ENCODE assay signal across 16 cellular contexts in genomic region chr18:13067124-13067523, GRCh38.
A peak's percentile ranks its signal among the peaks of the same experiment; 100 is the strongest.
DNase-seq lines count a peak whose midpoint lies in the region; ATAC-seq and TF ChIP-seq lines count a peak whose summit lies in the region.
"Had no signal": no experiment of that assay in that cellular context is flagged by ENCODE, and none has a peak within 500 bp of the region (broad histone marks: within the 10 kb centered on the region; RNA-seq: fewer than 3 reads in every experiment).

No MANE protein-coding gene starts in this region.

- no peaks in the 10 kb centered on the region for H4K20me1 ChIP-seq in MM.1S (ENCODE audit: insufficient read depth, low read length)

- CTCF ChIA-PET in activated naive CD4-positive, alpha-beta T cell treated with anti-CD3 and anti-CD28 coated beads for 36 hours (lab: Charles Lee) = interaction anchor here (1.2 kb wide), 1 partner anchor 13 kb away, joined by 3 read pairs; no protein-coding TSS in a partner anchor
- CTCF ChIA-PET in activated naive CD4-positive, alpha-beta T cell treated with anti-CD3 and anti-CD28 coated beads, Interleukin-2, amount 10 ng/mL, durations not matched to agents 7 days and 5 days (lab: Charles Lee) = no interaction called here
- CTCF ChIA-PET in activated CD8-positive, alpha-beta T cell treated with anti-CD3 and anti-CD28 coated beads, Interleukin-2, amount 10 ng/mL, durations not matched to agents 7 days and 5 days (lab: Charles Lee) = no interaction called here

- no peak overlapping the region for H3K4me3 Mint-ChIP-seq in activated naive CD4-positive, alpha-beta T cell treated with anti-CD3 and anti-CD28 coated beads for 36 hours
- H3K4me3 Mint-ChIP-seq in activated naive CD4-positive, alpha-beta T cell treated with anti-CD3 and anti-CD28 coated beads, Interleukin-2, amount 10 ng/mL, durations not matched to agents 7 days and 5 days = no peak overlapping the region
- H3K4me3 Mint-ChIP-seq in activated CD8-positive, alpha-beta T cell treated with anti-CD3 and anti-CD28 coated beads, Interleukin-2, amount 10 ng/mL, durations not matched to agents 7 days and 5 days = no peak overlapping the region
- no peak overlapping the region for H3K4me3 Mint-ChIP-seq in stimulated activated memory B cell treated with anti-CD40 and anti-IgM and Interleukin-4, amounts not matched to agents 10 μg/mL and 1 μg/mL and 100 μg/mL, for 72 hours

- peaks cover 26% of the 10 kb centered on the region for H3K4me1 Mint-ChIP-seq in activated naive CD4-positive, alpha-beta T cell treated with anti-CD3 and anti-CD28 coated beads for 36 hours (ENCODE audit: low read depth)
- H3K4me1 Mint-ChIP-seq in activated naive CD4-positive, alpha-beta T cell treated with anti-CD3 and anti-CD28 coated beads, Interleukin-2, amount 10 ng/mL, durations not matched to agents 7 days and 5 days = peaks cover 14% of the 10 kb centered on the region
- peaks cover 16% of the 10 kb centered on the region for H3K4me1 Mint-ChIP-seq in activated CD8-positive, alpha-beta T cell treated with anti-CD3 and anti-CD28 coated beads, Interleukin-2, amount 10 ng/mL, durations not matched to agents 7 days and 5 days (ENCODE audit: low read depth)
- peaks cover 24% of the 10 kb centered on the region for H3K4me1 Mint-ChIP-seq in stimulated activated memory B cell treated with anti-CD40 and anti-IgM and Interleukin-4, amounts not matched to agents 10 μg/mL and 1 μg/mL and 100 μg/mL, for 72 hours

- H3F3A ChIP-seq in MM.1S (ENCODE audit: insufficient read depth, low read length) = no peaks in the 10 kb centered on the region

- H3K9me3 ChIP-seq in MM.1S (replicated peaks; ENCODE audit: insufficient read depth, low read length) = no peaks in the 10 kb centered on the region
- H3K9me3 ChIP-seq: gastroesophageal sphincter, upper lobe of left lung had no signal

- H3K4me3 ChIP-seq in MM.1S (ENCODE audit: low read length) = no peak overlapping the region
- H3K4me3 ChIP-seq: gastroesophageal sphincter, upper lobe of left lung had no signal

- H3K36me3 Mint-ChIP-seq in activated naive CD4-positive, alpha-beta T cell treated with anti-CD3 and anti-CD28 coated beads for 36 hours (ENCODE audit: low read depth) = peaks cover 54% of the 10 kb centered on the region
- H3K36me3 Mint-ChIP-seq in activated naive CD4-positive, alpha-beta T cell treated with anti-CD3 and anti-CD28 coated beads, Interleukin-2, amount 10 ng/mL, durations not matched to agents 7 days and 5 days = peaks cover 66% of the 10 kb centered on the region
- peaks cover 76% of the 10 kb centered on the region for H3K36me3 Mint-ChIP-seq in activated CD8-positive, alpha-beta T cell treated with anti-CD3 and anti-CD28 coated beads, Interleukin-2, amount 10 ng/mL, durations not matched to agents 7 days and 5 days (ENCODE audit: low read depth)
- peaks cover 57% of the 10 kb centered on the region for H3K36me3 Mint-ChIP-seq in stimulated activated memory B cell treated with anti-CD40 and anti-IgM and Interleukin-4, amounts not matched to agents 10 μg/mL and 1 μg/mL and 100 μg/mL, for 72 hours

- TF ChIP-seq CTCF in MM.1S (IDR thresholded peaks at IDR 0.05; ENCODE audit: low read length) = no peak

- H2AFZ ChIP-seq in MM.1S (ENCODE audit: low read length) = no peak overlapping the region

- H3K9ac ChIP-seq in MM.1S (ENCODE audit: low read length) = no peak overlapping the region

- no peaks in the 10 kb centered on the region for H3K27me3 ChIP-seq in MM.1S (replicated peaks; ENCODE audit: insufficient read depth, low read length)
- H3K27me3 ChIP-seq: gastroesophageal sphincter, upper lobe of left lung had no signal

- no peaks in the 10 kb centered on the region; the same call in 1 of the 2 replicates for H3K36me3 ChIP-seq in MM.1S (replicated peaks; ENCODE audit: insufficient read depth, low read length)

- peak overlapping the region; percentile 37 for H3K27ac Mint-ChIP-seq in activated naive CD4-positive, alpha-beta T cell treated with anti-CD3 and anti-CD28 coated beads for 36 hours
- no peak overlapping the region for H3K27ac Mint-ChIP-seq in activated naive CD4-positive, alpha-beta T cell treated with anti-CD3 and anti-CD28 coated beads, Interleukin-2, amount 10 ng/mL, durations not matched to agents 7 days and 5 days
- peak overlapping the region; percentile 53 for H3K27ac Mint-ChIP-seq in activated CD8-positive, alpha-beta T cell treated with anti-CD3 and anti-CD28 coated beads, Interleukin-2, amount 10 ng/mL, durations not matched to agents 7 days and 5 days
- peak overlapping the region; percentile 10 for H3K27ac Mint-ChIP-seq in stimulated activated memory B cell treated with anti-CD40 and anti-IgM and Interleukin-4, amounts not matched to agents 10 μg/mL and 1 μg/mL and 100 μg/mL, for 72 hours

- H3K9me3 Mint-ChIP-seq in activated naive CD4-positive, alpha-beta T cell treated with anti-CD3 and anti-CD28 coated beads for 36 hours = no peaks in the 10 kb centered on the region
- no peaks in the 10 kb centered on the region for H3K9me3 Mint-ChIP-seq in activated naive CD4-positive, alpha-beta T cell treated with anti-CD3 and anti-CD28 coated beads, Interleukin-2, amount 10 ng/mL, durations not matched to agents 7 days and 5 days
- no peaks in the 10 kb centered on the region for H3K9me3 Mint-ChIP-seq in activated CD8-positive, alpha-beta T cell treated with anti-CD3 and anti-CD28 coated beads, Interleukin-2, amount 10 ng/mL, durations not matched to agents 7 days and 5 days (ENCODE audit: insufficient read depth)
- H3K9me3 Mint-ChIP-seq in stimulated activated memory B cell treated with anti-CD40 and anti-IgM and Interleukin-4, amounts not matched to agents 10 μg/mL and 1 μg/mL and 100 μg/mL, for 72 hours = peaks cover 3% of the 10 kb centered on the region

- H3K4me2 ChIP-seq in MM.1S (ENCODE audit: low read depth, low read length) = no peak overlapping the region

- peak; percentile 54 for ATAC-seq in HG03460 (IDR thresholded peaks at IDR 0.05; ENCODE audit: unreplicated experiment)
- peak; percentile 30 for ATAC-seq in activated CD8-positive, alpha-beta T cell treated with anti-CD3 and anti-CD28 coated beads, Interleukin-2, amount 10 ng/mL, durations not matched to agents 7 days and 5 days
- peak; percentile 68 for ATAC-seq in stimulated activated memory B cell treated with anti-CD40 and anti-IgM and Interleukin-4, amounts not matched to agents 10 μg/mL and 1 μg/mL and 100 μg/mL, for 72 hours
- ATAC-seq: gastroesophageal sphincter had no signal

- no peaks in the 10 kb centered on the region for H3K79me2 ChIP-seq in MM.1S (ENCODE audit: low read length)

- POLR2A ChIA-PET in activated CD8-positive, alpha-beta T cell treated with anti-CD3 and anti-CD28 coated beads, Interleukin-2, amount 10 ng/mL, durations not matched to agents 7 days and 5 days (lab: Charles Lee) = interaction anchor here (1.6 kb wide), 1 partner anchor 76 kb away, joined by 7 read pairs; the partner anchor contains the start of gene CEP192

- peak; percentile 56 for DNase-seq in activated naive CD4-positive, alpha-beta T cell treated with anti-CD3 and anti-CD28 coated beads for 36 hours
- DNase-seq in activated naive CD4-positive, alpha-beta T cell treated with anti-CD3 and anti-CD28 coated beads, Interleukin-2, amount 10 ng/mL, durations not matched to agents 7 days and 5 days = no peak
- no peak for DNase-seq in activated CD8-positive, alpha-beta T cell treated with anti-CD3 and anti-CD28 coated beads, Interleukin-2, amount 10 ng/mL, durations not matched to agents 7 days and 5 days
- no peak for DNase-seq in NCI-H526 (lab: John Stamatoyannopoulos, UW)
- no peak for DNase-seq in amygdala (lab: John Stamatoyannopoulos, UW)
- DNase-seq in MM.1S = no peak
- DNase-seq: HCEC 1CT, IMR-90, mammary epithelial cell, NCI-H345, retina, SHP77 treated with DMSO at 0.1 percent for 48 hours, upper lobe of left lung had no signal

- no peaks in the 10 kb centered on the region for H3K4me1 ChIP-seq in MM.1S (ENCODE audit: low read length)
- H3K4me1 ChIP-seq: upper lobe of left lung had no signal

- no peaks in the 10 kb centered on the region for H3K27me3 Mint-ChIP-seq in activated naive CD4-positive, alpha-beta T cell treated with anti-CD3 and anti-CD28 coated beads for 36 hours (ENCODE audit: low read depth)
- H3K27me3 Mint-ChIP-seq in activated naive CD4-positive, alpha-beta T cell treated with anti-CD3 and anti-CD28 coated beads, Interleukin-2, amount 10 ng/mL, durations not matched to agents 7 days and 5 days = no peaks in the 10 kb centered on the region
- no peaks in the 10 kb centered on the region for H3K27me3 Mint-ChIP-seq in activated CD8-positive, alpha-beta T cell treated with anti-CD3 and anti-CD28 coated beads, Interleukin-2, amount 10 ng/mL, durations not matched to agents 7 days and 5 days (ENCODE audit: low read depth)
- H3K27me3 Mint-ChIP-seq in stimulated activated memory B cell treated with anti-CD40 and anti-IgM and Interleukin-4, amounts not matched to agents 10 μg/mL and 1 μg/mL and 100 μg/mL, for 72 hours = no peaks in the 10 kb centered on the region

- no peak overlapping the region for H3K27ac ChIP-seq in MM.1S (ENCODE audit: low read length)
- H3K27ac ChIP-seq: gastroesophageal sphincter, upper lobe of left lung had no signal

- intact Hi-C loops in activated naive CD4-positive, alpha-beta T cell treated with anti-CD3 and anti-CD28 coated beads for 36 hours (cut with micrococcal nuclease) = no loop called here

- no peaks in the 10 kb centered on the region for H3K9me2 ChIP-seq in MM.1S (replicated peaks; ENCODE audit: insufficient read depth, low read length)
